1 cellular context compared by ENCODE assay signal in the genomic region with DNA sequence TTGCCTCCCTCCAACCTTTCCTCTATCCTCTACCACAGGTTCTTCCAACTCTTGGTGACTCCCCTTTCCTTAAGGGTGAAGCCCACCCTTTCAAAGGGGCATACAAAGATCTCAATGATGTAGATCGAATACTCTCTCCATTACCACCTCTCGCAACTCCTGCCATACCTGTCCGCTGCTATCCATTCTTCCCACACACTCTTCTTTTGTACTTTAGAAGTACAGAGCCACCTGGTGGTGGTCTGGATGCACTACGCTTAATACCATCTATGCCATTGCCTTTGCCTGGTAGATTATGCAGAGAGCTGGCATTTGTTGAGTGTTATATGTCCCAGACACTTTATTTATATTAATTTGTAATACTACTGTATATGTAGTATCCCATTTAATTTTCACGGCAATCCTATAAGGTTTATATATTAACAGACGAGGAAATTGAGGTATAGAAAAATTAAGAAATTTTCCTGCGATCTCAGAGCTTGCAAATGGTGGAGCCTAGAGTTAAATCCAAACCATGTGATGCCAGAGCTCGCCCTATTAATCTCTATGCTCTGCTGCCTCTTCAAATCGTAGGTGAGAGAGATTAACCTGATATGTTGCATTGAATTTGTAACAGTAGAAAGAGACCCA.
TF ChIP-seq lines count a peak whose summit lies in the region.

No MANE protein-coding gene starts in this region.

TF ChIP-seq in K562, 482 proteins besides CTCF, POLR2A, EP300 and RAD21 (continued from another document):
- TF ChIP-seq, protein P1, sequence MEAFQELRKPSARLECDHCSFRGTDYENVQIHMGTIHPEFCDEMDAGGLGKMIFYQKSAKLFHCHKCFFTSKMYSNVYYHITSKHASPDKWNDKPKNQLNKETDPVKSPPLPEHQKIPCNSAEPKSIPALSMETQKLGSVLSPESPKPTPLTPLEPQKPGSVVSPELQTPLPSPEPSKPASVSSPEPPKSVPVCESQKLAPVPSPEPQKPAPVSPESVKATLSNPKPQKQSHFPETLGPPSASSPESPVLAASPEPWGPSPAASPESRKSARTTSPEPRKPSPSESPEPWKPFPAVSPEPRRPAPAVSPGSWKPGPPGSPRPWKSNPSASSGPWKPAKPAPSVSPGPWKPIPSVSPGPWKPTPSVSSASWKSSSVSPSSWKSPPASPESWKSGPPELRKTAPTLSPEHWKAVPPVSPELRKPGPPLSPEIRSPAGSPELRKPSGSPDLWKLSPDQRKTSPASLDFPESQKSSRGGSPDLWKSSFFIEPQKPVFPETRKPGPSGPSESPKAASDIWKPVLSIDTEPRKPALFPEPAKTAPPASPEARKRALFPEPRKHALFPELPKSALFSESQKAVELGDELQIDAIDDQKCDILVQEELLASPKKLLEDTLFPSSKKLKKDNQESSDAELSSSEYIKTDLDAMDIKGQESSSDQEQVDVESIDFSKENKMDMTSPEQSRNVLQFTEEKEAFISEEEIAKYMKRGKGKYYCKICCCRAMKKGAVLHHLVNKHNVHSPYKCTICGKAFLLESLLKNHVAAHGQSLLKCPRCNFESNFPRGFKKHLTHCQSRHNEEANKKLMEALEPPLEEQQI (IDR thresholded peaks at IDR 0.05), result no peak
- TF ChIP-seq ZNF121 (CRISPR knock-in tag; conservative IDR thresholded peaks at IDR 0.05) (no peak), NCOA4 (IDR thresholded peaks at IDR 0.05; ENCODE audit: partially characterized antibody) (peak; percentile 45), SMC3 (conservative IDR thresholded peaks at IDR 0.05; ENCODE audit: insufficient read depth, low read depth, low read length) (peak; percentile 69), YBX1 (IDR thresholded peaks at IDR 0.05) (no peak), SNIP1 (IDR thresholded peaks at IDR 0.05; ENCODE audit: low read depth) (no peak), CREM (IDR thresholded peaks at IDR 0.05; ENCODE audit: low read depth) (peak; percentile 35; the same call in 1 of the 2 replicates)
- TF ChIP-seq, protein P2, sequence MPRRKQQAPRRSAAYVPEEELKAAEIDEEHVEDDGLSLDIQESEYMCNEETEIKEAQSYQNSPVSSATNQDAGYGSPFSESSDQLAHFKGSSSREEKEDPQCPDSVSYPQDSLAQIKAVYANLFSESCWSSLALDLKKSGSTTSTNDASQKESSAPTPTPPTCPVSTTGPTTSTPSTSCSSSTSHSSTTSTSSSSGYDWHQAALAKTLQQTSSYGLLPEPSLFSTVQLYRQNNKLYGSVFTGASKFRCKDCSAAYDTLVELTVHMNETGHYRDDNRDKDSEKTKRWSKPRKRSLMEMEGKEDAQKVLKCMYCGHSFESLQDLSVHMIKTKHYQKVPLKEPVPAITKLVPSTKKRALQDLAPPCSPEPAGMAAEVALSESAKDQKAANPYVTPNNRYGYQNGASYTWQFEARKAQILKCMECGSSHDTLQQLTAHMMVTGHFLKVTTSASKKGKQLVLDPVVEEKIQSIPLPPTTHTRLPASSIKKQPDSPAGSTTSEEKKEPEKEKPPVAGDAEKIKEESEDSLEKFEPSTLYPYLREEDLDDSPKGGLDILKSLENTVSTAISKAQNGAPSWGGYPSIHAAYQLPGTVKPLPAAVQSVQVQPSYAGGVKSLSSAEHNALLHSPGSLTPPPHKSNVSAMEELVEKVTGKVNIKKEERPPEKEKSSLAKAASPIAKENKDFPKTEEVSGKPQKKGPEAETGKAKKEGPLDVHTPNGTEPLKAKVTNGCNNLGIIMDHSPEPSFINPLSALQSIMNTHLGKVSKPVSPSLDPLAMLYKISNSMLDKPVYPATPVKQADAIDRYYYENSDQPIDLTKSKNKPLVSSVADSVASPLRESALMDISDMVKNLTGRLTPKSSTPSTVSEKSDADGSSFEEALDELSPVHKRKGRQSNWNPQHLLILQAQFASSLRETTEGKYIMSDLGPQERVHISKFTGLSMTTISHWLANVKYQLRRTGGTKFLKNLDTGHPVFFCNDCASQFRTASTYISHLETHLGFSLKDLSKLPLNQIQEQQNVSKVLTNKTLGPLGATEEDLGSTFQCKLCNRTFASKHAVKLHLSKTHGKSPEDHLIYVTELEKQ (CRISPR knock-in tag; IDR thresholded peaks at IDR 0.05), result no peak
- TF ChIP-seq, protein P3, sequence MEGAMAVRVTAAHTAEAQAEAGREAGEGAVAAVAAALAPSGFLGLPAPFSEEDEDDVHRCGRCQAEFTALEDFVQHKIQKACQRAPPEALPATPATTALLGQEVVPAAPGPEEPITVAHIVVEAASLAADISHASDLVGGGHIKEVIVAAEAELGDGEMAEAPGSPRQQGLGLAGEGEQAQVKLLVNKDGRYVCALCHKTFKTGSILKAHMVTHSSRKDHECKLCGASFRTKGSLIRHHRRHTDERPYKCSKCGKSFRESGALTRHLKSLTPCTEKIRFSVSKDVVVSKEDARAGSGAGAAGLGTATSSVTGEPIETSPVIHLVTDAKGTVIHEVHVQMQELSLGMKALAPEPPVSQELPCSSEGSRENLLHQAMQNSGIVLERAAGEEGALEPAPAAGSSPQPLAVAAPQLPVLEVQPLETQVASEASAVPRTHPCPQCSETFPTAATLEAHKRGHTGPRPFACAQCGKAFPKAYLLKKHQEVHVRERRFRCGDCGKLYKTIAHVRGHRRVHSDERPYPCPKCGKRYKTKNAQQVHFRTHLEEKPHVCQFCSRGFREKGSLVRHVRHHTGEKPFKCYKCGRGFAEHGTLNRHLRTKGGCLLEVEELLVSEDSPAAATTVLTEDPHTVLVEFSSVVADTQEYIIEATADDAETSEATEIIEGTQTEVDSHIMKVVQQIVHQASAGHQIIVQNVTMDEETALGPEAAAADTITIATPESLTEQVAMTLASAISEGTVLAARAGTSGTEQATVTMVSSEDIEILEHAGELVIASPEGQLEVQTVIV (CRISPR knock-in tag; IDR thresholded peaks at IDR 0.05; ENCODE audit: borderline replicate concordance), result no peak
